Comparison of ENCODE assay signal across 10 cellular contexts in genomic region chr13:113110048-113110851, GRCh38. TPM values are rescaled to one million over a fixed set of nuclear protein-coding genes. Genes with fewer than 3 reads are reported as not detected.
A peak's percentile ranks its signal among the peaks of the same experiment; 100 is the strongest.
DNase-seq lines count a peak whose midpoint lies in the region; ATAC-seq, FAIRE-seq and TF ChIP-seq lines count a peak whose summit lies in the region.
"Had no signal": no experiment of that assay in that cellular context is flagged by ENCODE, and none has a peak within 500 bp of the region (broad histone marks: within the 10 kb centered on the region; RNA-seq: fewer than 3 reads in every experiment).

No MANE protein-coding gene starts in this region.

- CTCF ChIA-PET in H1 (lab: Charles Lee; ENCODE audit: partially characterized antibody), result no interaction called here

- H2BK5ac ChIP-seq in H1 (ENCODE audit: low read depth, low read length), result peak overlapping the region; percentile 44; the same call in 1 of the 2 replicates

- H3K9me3 ChIP-seq in H1 (ENCODE audit: insufficient read depth in 2 of 2, low read depth in 1 of 2, low read length in 1 of 2) (peaks cover 4 to 6% of the 10 kb centered on the region in 2 experiments; a peak in 2 of 4 replicates), upper lobe of right lung (no peaks in the 10 kb centered on the region)

- H2BK12ac ChIP-seq in H1 (ENCODE audit: low read depth, low read length), result 0 out of 2 replicates have a peak overlapping the region, but pooled peaks have one; percentile 60

- no peaks in the 10 kb centered on the region for H3K4me1 Mint-ChIP-seq in natural killer cell treated with Interleukin-12 subunit alpha and Interleukin-12 subunit beta and Interleukin-15 and Interleukin-18, amount 100 ng/mL, for 72 hours (ENCODE audit: low read depth in 2 of 2)
- H3K4me1 Mint-ChIP-seq in activated T-helper 2 cell treated with anti-CD3 and anti-CD28 coated beads, Interferon-gamma antibody, Interleukin-2, Interleukin-4, amounts not matched to agents 10 μg/mL and 5 μg/mL and 100 μg/mL, durations not matched to agents 14 hours and 24 hours and 36 hours (ENCODE audit: low read depth), result no peaks in the 10 kb centered on the region

- DNase-seq in activated effector memory CD4-positive, alpha-beta T cell treated with anti-CD3 and anti-CD28 coated beads, Interleukin-2, amount 50 U/mL, for 16 hours, result peak; percentile 73
- DNase-seq in activated effector memory CD4-positive, alpha-beta T cell treated with Interleukin-2 at 50 U/mL for 16 hours, result no peak
- no peak for DNase-seq in H1 (ENCODE audit: low read depth in 1 of 2, low spot score in 2 of 2)
- peak; percentile 64 for DNase-seq in natural killer cell treated with Interleukin-12 subunit alpha and Interleukin-12 subunit beta and Interleukin-15 and Interleukin-18, amount 100 ng/mL, for 72 hours (ENCODE audit: low spot score)
- DNase-seq in upper lobe of right lung, result peak; percentile 69
- DNase-seq in activated T-helper 2 cell treated with anti-CD3 and anti-CD28 coated beads, Interferon-gamma antibody, Interleukin-2, Interleukin-4, amounts not matched to agents 10 μg/mL and 5 μg/mL and 100 μg/mL, durations not matched to agents 14 hours and 24 hours and 36 hours (ENCODE audit: low spot score), result no peak
- no peak for DNase-seq in cerebellar cortex (ENCODE audit: low spot score)

- H3K27ac ChIP-seq in H1 (ENCODE audit: low read depth, low read length), result no peak overlapping the region
- H3K27ac ChIP-seq in upper lobe of right lung, result no peak overlapping the region
- H3K27ac ChIP-seq: cardiac muscle cell had no signal

- H3K56ac ChIP-seq in H1 (replicated peaks; ENCODE audit: insufficient read length, low read depth, low read length), result no peak overlapping the region

- H2BK120ac ChIP-seq in H1 (replicated peaks; ENCODE audit: low read depth, low read length), result no peak overlapping the region

- no peak overlapping the region for H2BK20ac ChIP-seq in H1 (ENCODE audit: low read length)

- no peak overlapping the region for H3K23ac ChIP-seq in H1 (ENCODE audit: insufficient read length)

- H3K4me1 ChIP-seq in H1 (replicated peaks in 1 of 4; ENCODE audit: control insufficient read depth in 3 of 4, insufficient read depth in 4 of 4, low read length in 3 of 4) (peaks cover 0 to 13% (median 6%) of the 10 kb centered on the region in 4 experiments; a peak in 6 of 7 replicates), upper lobe of right lung (peaks cover 17% of the 10 kb centered on the region)

- intact Hi-C loops in upper lobe of right lung (cut with DNase I), result no loop called here
- intact Hi-C loops in activated T-helper 2 cell treated with anti-CD3 and anti-CD28 coated beads, Interferon-gamma antibody, Interleukin-2, Interleukin-4, amounts not matched to agents 10 μg/mL and 5 μg/mL and 100 μg/mL, durations not matched to agents 14 hours and 24 hours and 36 hours (cut with micrococcal nuclease), result no loop called here

- peak overlapping the region; percentile 72; the same call in 1 of the 2 replicates for H2AFZ ChIP-seq in H1 (ENCODE audit: low read length)

- H3K4ac ChIP-seq in H1 (replicated peaks; ENCODE audit: insufficient read length, low read depth, low read length), result no peak overlapping the region

- peak overlapping the region; percentile 71 to 79 for H3K4me2 ChIP-seq in H1 (ENCODE audit: insufficient read depth in 1 of 2, low read depth in 2 of 2, low read length in 2 of 2)

- H4K20me1 ChIP-seq in H1 (replicated peaks in 1 of 2; ENCODE audit: control insufficient read depth in 1 of 2, insufficient read depth in 2 of 2, low read length in 2 of 2), result peaks cover 0 to 2% of the 10 kb centered on the region in 2 experiments

- H3K27me3 Mint-ChIP-seq in natural killer cell treated with Interleukin-12 subunit alpha and Interleukin-12 subunit beta and Interleukin-15 and Interleukin-18, amount 100 ng/mL, for 72 hours, result no peaks in the 10 kb centered on the region
- H3K27me3 Mint-ChIP-seq in activated T-helper 2 cell treated with anti-CD3 and anti-CD28 coated beads, Interferon-gamma antibody, Interleukin-2, Interleukin-4, amounts not matched to agents 10 μg/mL and 5 μg/mL and 100 μg/mL, durations not matched to agents 14 hours and 24 hours and 36 hours (ENCODE audit: low read depth), result peaks cover 5% of the 10 kb centered on the region

- no peaks in the 10 kb centered on the region for H3K36me3 Mint-ChIP-seq in natural killer cell treated with Interleukin-12 subunit alpha and Interleukin-12 subunit beta and Interleukin-15 and Interleukin-18, amount 100 ng/mL, for 72 hours
- H3K36me3 Mint-ChIP-seq in activated T-helper 2 cell treated with anti-CD3 and anti-CD28 coated beads, Interferon-gamma antibody, Interleukin-2, Interleukin-4, amounts not matched to agents 10 μg/mL and 5 μg/mL and 100 μg/mL, durations not matched to agents 14 hours and 24 hours and 36 hours (ENCODE audit: low read depth), result peaks cover 3% of the 10 kb centered on the region

- no peak overlapping the region for H4K5ac ChIP-seq in H1 (ENCODE audit: insufficient read length, low read depth, low read length)

- TF ChIP-seq POLR2A in H1 (IDR thresholded peaks at IDR 0.05; ENCODE audit: control extremely low read depth in 1 of 2, low read depth in 2 of 2, low read length in 2 of 2), result no peak

- TF ChIP-seq RAD21 in H1 (IDR thresholded peaks at IDR 0.05 in 1 of 2, conservative IDR thresholded peaks at IDR 0.05 in 1 of 2; ENCODE audit: low read depth in 2 of 2, low read length in 2 of 2), result no peak

- H4K8ac ChIP-seq in H1 (ENCODE audit: extremely low read depth, insufficient read depth, low read length), result peak overlapping the region; percentile 92; the same call in 1 of the 2 replicates

- no peak overlapping the region for H3K4me3 Mint-ChIP-seq in natural killer cell treated with Interleukin-12 subunit alpha and Interleukin-12 subunit beta and Interleukin-15 and Interleukin-18, amount 100 ng/mL, for 72 hours
- no peak overlapping the region for H3K4me3 Mint-ChIP-seq in activated T-helper 2 cell treated with anti-CD3 and anti-CD28 coated beads, Interferon-gamma antibody, Interleukin-2, Interleukin-4, amounts not matched to agents 10 μg/mL and 5 μg/mL and 100 μg/mL, durations not matched to agents 14 hours and 24 hours and 36 hours (ENCODE audit: low read depth)

- H3K27me3 ChIP-seq in H1 (replicated peaks in 1 of 4; ENCODE audit: control insufficient read depth in 3 of 4, extremely low read depth in 1 of 4, insufficient read depth in 3 of 4, low read length in 3 of 4) (peaks cover 21 to 24% (median 23%) of the 10 kb centered on the region in 4 experiments; a peak in 6 of 7 replicates), upper lobe of right lung (peaks cover 21% of the 10 kb centered on the region)

- H2BK15ac ChIP-seq in H1 (ENCODE audit: low read length), result no peak overlapping the region

- no peak overlapping the region for H3K14ac ChIP-seq in H1 (ENCODE audit: insufficient read length)

- no peak overlapping the region for H4K91ac ChIP-seq in H1 (replicated peaks; ENCODE audit: insufficient read length, low read length)

- H3K9ac ChIP-seq in H1 (replicated peaks in 1 of 4; ENCODE audit: extremely low read depth in 1 of 4, low read depth in 3 of 4, low read length in 3 of 4), result no peak overlapping the region

- no peaks in the 10 kb centered on the region for H3K79me2 ChIP-seq in H1 (ENCODE audit: control insufficient read depth in 1 of 2, insufficient read depth in 2 of 2, low read length in 2 of 2)

- no peak for TF ChIP-seq CTCF in H1 (IDR thresholded peaks at IDR 0.05; ENCODE audit: control extremely low read depth in 1 of 3, insufficient read depth in 1 of 3, low read depth in 1 of 3, low read length in 3 of 3)
- TF ChIP-seq CTCF in upper lobe of right lung (IDR thresholded peaks at IDR 0.05), result no peak

- no peak overlapping the region for H3K27ac Mint-ChIP-seq in natural killer cell treated with Interleukin-12 subunit alpha and Interleukin-12 subunit beta and Interleukin-15 and Interleukin-18, amount 100 ng/mL, for 72 hours
- H3K27ac Mint-ChIP-seq in activated T-helper 2 cell treated with anti-CD3 and anti-CD28 coated beads, Interferon-gamma antibody, Interleukin-2, Interleukin-4, amounts not matched to agents 10 μg/mL and 5 μg/mL and 100 μg/mL, durations not matched to agents 14 hours and 24 hours and 36 hours, result no peak overlapping the region

- WGBS in H1 (ENCODE audit: extremely low coverage in 1 of 2, insufficient coverage in 1 of 2, insufficient read length in 1 of 2, insufficient replicate concordance in 2 of 2, low coverage in 1 of 2, low lambda C conversion rate in 2 of 2, missing lambda C conversion rate in 1 of 2), 2 experiments, result 20% methylated on average over 59 of the region's 99 CpGs; no CpG with 5 or more reads in 1 of the 2 experiments

- no peak for TF ChIP-seq EP300 in H1 (IDR thresholded peaks at IDR 0.05; ENCODE audit: borderline replicate concordance in 1 of 2, low read depth in 2 of 2, low read length in 2 of 2)

- peak in 1 of 2 donors; percentile 71 for ATAC-seq in natural killer cell treated with Interleukin-12 subunit alpha and Interleukin-12 subunit beta and Interleukin-15 and Interleukin-18, amount 100 ng/mL, for 72 hours
- ATAC-seq in upper lobe of right lung (peak; percentile 55), GM18909 (IDR thresholded peaks at IDR 0.05; ENCODE audit: poor library complexity, unreplicated experiment) (no peak)

- peaks cover 12% of the 10 kb centered on the region; the same call in 1 of the 2 replicates for H3K23me2 ChIP-seq in H1 (ENCODE audit: low read depth, low read length)

- H3K79me1 ChIP-seq in H1 (ENCODE audit: low read depth, low read length), result no peaks in the 10 kb centered on the region

- no peak for FAIRE-seq in H1 (lab: Jason Lieb, UNC)

- H3K9me3 Mint-ChIP-seq in natural killer cell treated with Interleukin-12 subunit alpha and Interleukin-12 subunit beta and Interleukin-15 and Interleukin-18, amount 100 ng/mL, for 72 hours, result no peaks in the 10 kb centered on the region
- no peaks in the 10 kb centered on the region for H3K9me3 Mint-ChIP-seq in activated T-helper 2 cell treated with anti-CD3 and anti-CD28 coated beads, Interferon-gamma antibody, Interleukin-2, Interleukin-4, amounts not matched to agents 10 μg/mL and 5 μg/mL and 100 μg/mL, durations not matched to agents 14 hours and 24 hours and 36 hours

- peaks cover 0 to 5% (median 0%) of the 10 kb centered on the region in 4 experiments; a peak in 1 of 8 replicates for H3K36me3 ChIP-seq in H1 (ENCODE audit: control insufficient read depth in 2 of 4, insufficient read depth in 4 of 4, low read length in 3 of 4)
- no peaks in the 10 kb centered on the region for H3K36me3 ChIP-seq in upper lobe of right lung
- H3K36me3 ChIP-seq: cardiac muscle cell had no signal

- peak overlapping the region; percentile 83 for H3K18ac ChIP-seq in H1 (ENCODE audit: extremely low read depth, low read length)

- H2AK5ac ChIP-seq in H1 (ENCODE audit: low read depth, low read length), result no peak overlapping the region

- H3K4me3 ChIP-seq in H1 (ENCODE audit: extremely low read depth in 1 of 4, insufficient read depth in 2 of 4, low read depth in 3 of 4, low read length in 4 of 4), result peak overlapping the region; percentile 28 to 64 (median 32)
- peak overlapping the region; percentile 49 for H3K4me3 ChIP-seq in upper lobe of right lung
- H3K4me3 ChIP-seq: cardiac muscle cell had no signal

- POLR2A ChIA-PET in H1 (lab: Charles Lee; ENCODE audit: partially characterized antibody), result interaction anchor here (1.0 to 1.7 kb wide), 4 partner anchors 8 to 16 kb away, joined by 3 to 6 read pairs (median 4); partner anchors contain the start of gene F10

RNA-seq across cellular contexts. Expression of gene F7, which starts 4.7 kb away (rescaled TPM):
- total RNA-seq in H1 (2021; fragmentation: NEBNext Ultra II Directional; extraction: Animal tissue kit (Norgen Biotek cat#: 25700)), result 0.43 and 0.67 TPM in 2 replicates
- polyA plus RNA-seq in H1 (2011; rRNA removed), result 0.85 and 0.98 TPM in 2 replicates
- polyA plus RNA-seq in H1 (2011; cell fraction: cytosol; rRNA removed), result 0.93 TPM
- 4.3 TPM for polyA plus RNA-seq in H1 (2011; cell fraction: nucleus; rRNA removed)
- 0.39 to 1.4 TPM (median 0.95 TPM) in 4 replicates for polyA plus RNA-seq in H1 (2012, experiment 1 of 2)
- 0.12 TPM for polyA plus RNA-seq in H1 (2012, experiment 2 of 2)
- 0.18 TPM for polyA plus RNA-seq in H1 (2013, experiment 1 of 2)
- polyA plus RNA-seq in H1 (2013, experiment 2 of 2), result 0.18 TPM
- 1.5 and 3.2 TPM in 2 replicates for polyA minus RNA-seq in H1 (2011; rRNA and poly(A)+ RNA removed)
- not detected for polyA minus RNA-seq in H1 (2011; cell fraction: cytosol; rRNA and poly(A)+ RNA removed)
- polyA minus RNA-seq in H1 (2011; cell fraction: nucleus; rRNA and poly(A)+ RNA removed), result 2.6 TPM
- total RNA-seq in natural killer cell treated with Interleukin-12 subunit alpha and Interleukin-12 subunit beta and Interleukin-15 and Interleukin-18, amount 100 ng/mL, for 72 hours, result not detected
- total RNA-seq in upper lobe of right lung, result 0.61 TPM
- total RNA-seq in activated T-helper 2 cell treated with anti-CD3 and anti-CD28 coated beads, Interferon-gamma antibody, Interleukin-2, Interleukin-4, amounts not matched to agents 10 μg/mL and 5 μg/mL and 100 μg/mL, durations not matched to agents 14 hours and 24 hours and 36 hours, result not detected in 2 replicates
- polyA plus RNA-seq: cardiac muscle cell had no signal

RNA-seq across cellular contexts. Expression of gene F10, which starts 12.3 kb away (rescaled TPM):
- 2.0 and 2.3 TPM in 2 replicates for total RNA-seq in H1 (2021; fragmentation: NEBNext Ultra II Directional; extraction: Animal tissue kit (Norgen Biotek cat#: 25700))
- 3.5 and 4.2 TPM in 2 replicates for polyA plus RNA-seq in H1 (2011; rRNA removed)
- 3.9 TPM for polyA plus RNA-seq in H1 (2011; cell fraction: cytosol; rRNA removed)
- polyA plus RNA-seq in H1 (2011; cell fraction: nucleus; rRNA removed), result 3.1 TPM
- 1.9 to 3.5 TPM (median 2.6 TPM) in 4 replicates for polyA plus RNA-seq in H1 (2012, experiment 1 of 2)
- polyA plus RNA-seq in H1 (2012, experiment 2 of 2), result 1.4 TPM
- 2.9 TPM for polyA plus RNA-seq in H1 (2013, experiment 1 of 2)
- 3.4 TPM for polyA plus RNA-seq in H1 (2013, experiment 2 of 2)
- 0.91 and 1.4 TPM in 2 replicates for polyA minus RNA-seq in H1 (2011; rRNA and poly(A)+ RNA removed)
- 0.81 TPM for polyA minus RNA-seq in H1 (2011; cell fraction: cytosol; rRNA and poly(A)+ RNA removed)
- polyA minus RNA-seq in H1 (2011; cell fraction: nucleus; rRNA and poly(A)+ RNA removed), result 1.6 TPM
- total RNA-seq in natural killer cell treated with Interleukin-12 subunit alpha and Interleukin-12 subunit beta and Interleukin-15 and Interleukin-18, amount 100 ng/mL, for 72 hours, result not detected
- total RNA-seq in upper lobe of right lung, result 7.9 TPM
- not detected in 2 replicates for total RNA-seq in activated T-helper 2 cell treated with anti-CD3 and anti-CD28 coated beads, Interferon-gamma antibody, Interleukin-2, Interleukin-4, amounts not matched to agents 10 μg/mL and 5 μg/mL and 100 μg/mL, durations not matched to agents 14 hours and 24 hours and 36 hours

RNA-seq across cellular contexts. Expression of gene PROZ, which starts 48.2 kb away (rescaled TPM):
- not detected in 2 replicates for total RNA-seq in H1 (2021; fragmentation: NEBNext Ultra II Directional; extraction: Animal tissue kit (Norgen Biotek cat#: 25700))
- 0.05 TPM in 1 of 2 replicates, not detected in the other for polyA plus RNA-seq in H1 (2011; rRNA removed)
- 0.05 TPM for polyA plus RNA-seq in H1 (2011; cell fraction: cytosol; rRNA removed)
- 0.68 TPM for polyA plus RNA-seq in H1 (2011; cell fraction: nucleus; rRNA removed)
- polyA plus RNA-seq in H1 (2012, experiment 1 of 2), result 0.50 to 0.68 TPM (median 0.63 TPM) in 3 of 4 replicates, not detected in the other
- 0.12 TPM for polyA plus RNA-seq in H1 (2012, experiment 2 of 2)
- polyA plus RNA-seq in H1 (2013, experiment 1 of 2), result not detected
- polyA plus RNA-seq in H1 (2013, experiment 2 of 2), result not detected
- not detected in 2 replicates for polyA minus RNA-seq in H1 (2011; rRNA and poly(A)+ RNA removed)
- not detected for polyA minus RNA-seq in H1 (2011; cell fraction: cytosol; rRNA and poly(A)+ RNA removed)
- polyA minus RNA-seq in H1 (2011; cell fraction: nucleus; rRNA and poly(A)+ RNA removed), result not detected
- not detected for total RNA-seq in natural killer cell treated with Interleukin-12 subunit alpha and Interleukin-12 subunit beta and Interleukin-15 and Interleukin-18, amount 100 ng/mL, for 72 hours
- total RNA-seq in upper lobe of right lung, result not detected
- total RNA-seq in activated T-helper 2 cell treated with anti-CD3 and anti-CD28 coated beads, Interferon-gamma antibody, Interleukin-2, Interleukin-4, amounts not matched to agents 10 μg/mL and 5 μg/mL and 100 μg/mL, durations not matched to agents 14 hours and 24 hours and 36 hours, result not detected in 2 replicates
- total RNA-seq: Caco-2, cardiac muscle cell had no signal

Comparison
In these comparisons a context has a peak if more than half of its experiments do, and no peak if none do; other contexts are left out.
1. DNase-seq: peak in activated effector memory CD4-positive, alpha-beta T cell treated with anti-CD3 and anti-CD28 coated beads, Interleukin-2, amount 50 U/mL, for 16 hours (single experiment), natural killer cell treated with Interleukin-12 subunit alpha and Interleukin-12 subunit beta and Interleukin-15 and Interleukin-18, amount 100 ng/mL, for 72 hours (single experiment) and upper lobe of right lung (single experiment); none in activated effector memory CD4-positive, alpha-beta T cell treated with Interleukin-2 at 50 U/mL for 16 hours (single experiment), H1 (0 of 2), activated T-helper 2 cell treated with anti-CD3 and anti-CD28 coated beads, Interferon-gamma antibody, Interleukin-2, Interleukin-4, amounts not matched to agents 10 μg/mL and 5 μg/mL and 100 μg/mL, durations not matched to agents 14 hours and 24 hours and 36 hours (single experiment) and cerebellar cortex (single experiment).